In the genomic region with DNA sequence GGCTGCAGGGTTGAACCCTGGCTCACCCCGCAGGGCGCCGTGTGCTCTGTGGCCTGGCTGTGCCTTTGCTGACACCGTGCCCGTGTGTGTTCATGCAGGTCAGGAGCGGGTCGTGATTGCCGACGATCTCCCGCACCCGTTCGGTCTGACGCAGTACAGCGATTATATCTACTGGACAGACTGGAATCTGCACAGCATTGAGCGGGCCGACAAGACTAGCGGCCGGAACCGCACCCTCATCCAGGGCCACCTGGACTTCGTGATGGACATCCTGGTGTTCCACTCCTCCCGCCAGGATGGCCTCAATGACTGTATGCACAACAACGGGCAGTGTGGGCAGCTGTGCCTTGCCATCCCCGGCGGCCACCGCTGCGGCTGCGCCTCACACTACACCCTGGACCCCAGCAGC, we compare ENCODE assay signal across 15 cellular contexts. TPM values are rescaled to one million over a fixed set of nuclear protein-coding genes. Genes with fewer than 3 reads are reported as not detected.
DNase-seq lines count a peak whose midpoint lies in the region; ATAC-seq, FAIRE-seq and TF ChIP-seq lines count a peak whose summit lies in the region.
"Had no signal": no experiment of that assay in that cellular context is flagged by ENCODE, and none has a peak within 500 bp of the region (broad histone marks: within the 10 kb centered on the region; RNA-seq: fewer than 3 reads in every experiment).

No MANE protein-coding gene starts in this region.

- H4K20me1 ChIP-seq in GM23248 (ENCODE audit: insufficient read depth) (no peaks in the 10 kb centered on the region; the same call in 1 of the 2 replicates), GM12878 (ENCODE audit: control insufficient read depth, insufficient read depth) (no peaks in the 10 kb centered on the region), HepG2 (ENCODE audit: insufficient read depth, low read length) (peaks cover 3% of the 10 kb centered on the region; the same call in 1 of the 2 replicates)

- no peaks in the 10 kb centered on the region for H3K9me2 ChIP-seq in GM23248 (ENCODE audit: insufficient read depth)

- TF ChIP-seq RAD21 in GM12878 (IDR thresholded peaks at IDR 0.05; ENCODE audit: insufficient read depth, low read depth, low read length) (no peak), HepG2 (CRISPR knock-in tag; IDR thresholded peaks at IDR 0.05) (no peak)

- H3K9me3 ChIP-seq in GM23248 (ENCODE audit: low read depth) = no peaks in the 10 kb centered on the region
- H3K9me3 ChIP-seq in GM12878 (replicated peaks; ENCODE audit: control insufficient read depth, insufficient read depth, low read length) = no peaks in the 10 kb centered on the region
- H3K9me3 ChIP-seq in HepG2 (ENCODE audit: low read length) = no peaks in the 10 kb centered on the region
- H3K9me3 ChIP-seq in psoas muscle = no peaks in the 10 kb centered on the region
- H3K9me3 ChIP-seq in colonic mucosa = no peaks in the 10 kb centered on the region

- no peaks in the 10 kb centered on the region for H3F3A ChIP-seq in GM23248 (ENCODE audit: insufficient read depth)

- H3K9ac ChIP-seq in GM23248 = peak overlapping the region; percentile 8; the same call in 1 of the 2 replicates
- no peak overlapping the region for H3K9ac ChIP-seq in GM12878 (ENCODE audit: control insufficient read depth, insufficient read depth, low read length)
- no peak overlapping the region for H3K9ac ChIP-seq in HepG2 (ENCODE audit: insufficient read depth, low read depth, low read length)
- no peak overlapping the region for H3K9ac ChIP-seq in colonic mucosa (ENCODE audit: low read depth in 2 of 2, low read length in 2 of 2)

- peaks cover 4% of the 10 kb centered on the region; the same call in 1 of the 2 replicates for H3K4me1 ChIP-seq in GM23248 (ENCODE audit: insufficient read depth)
- H3K4me1 ChIP-seq in GM12878 (ENCODE audit: control insufficient read depth, insufficient read depth, low read length) = peaks cover 30% of the 10 kb centered on the region
- no peaks in the 10 kb centered on the region for H3K4me1 ChIP-seq in HepG2 (ENCODE audit: insufficient read depth, low read length)
- H3K4me1 ChIP-seq in psoas muscle = peaks cover 22% of the 10 kb centered on the region
- peaks cover 2% of the 10 kb centered on the region for H3K4me1 ChIP-seq in colonic mucosa

- RAD21 ChIA-PET in GM12878 (lab: Charles Lee; ENCODE audit: unreplicated experiment) = interaction anchor here (1.1 kb wide), 1 partner anchor 115 kb away, joined by 3 read pairs; no protein-coding TSS in a partner anchor

- H3K79me2 ChIP-seq in GM23248 (ENCODE audit: insufficient read depth) (no peaks in the 10 kb centered on the region), GM12878 (ENCODE audit: control insufficient read depth, insufficient read depth, low read length) (no peaks in the 10 kb centered on the region), HepG2 (ENCODE audit: insufficient read depth, low read length) (no peaks in the 10 kb centered on the region)

- BruUV-seq in GM12878 (replicated peaks; lab: Mats Ljungman, UMichigan) (no TSS peak), HepG2 (replicated peaks; lab: Mats Ljungman, UMichigan) (no TSS peak)

- peak overlapping the region; percentile 41; the same call in 1 of the 2 replicates for H2AFZ ChIP-seq in GM23248
- H2AFZ ChIP-seq in GM12878 (ENCODE audit: control insufficient read depth, low read depth, low read length) = no peak overlapping the region
- H2AFZ ChIP-seq in HepG2 (ENCODE audit: low read length) = no peak overlapping the region

- ATAC-seq in GM12878 (no peak), HepG2 (no peak), psoas muscle (peak in 3 of 4 donors; percentile 3 to 4 (median 3)), GM21737 (IDR thresholded peaks at IDR 0.05; ENCODE audit: unreplicated experiment) (no peak)

- POLR2A ChIA-PET in GM12878 (lab: Charles Lee) = no interaction called here
- POLR2A ChIA-PET in HepG2 (lab: Yijun Ruan, JAX) = no interaction called here

- CTCF ChIA-PET in GM12878 (lab: Yijun Ruan, JAX) (no interaction called here), HepG2 (lab: Yijun Ruan, JAX; ENCODE audit: low intra/inter-chr PET ratio, low total read pairs) (no interaction called here)

- SMC1A ChIA-PET in GM12878 (lab: Charles Lee; ENCODE audit: uncharacterized antibody, unreplicated experiment) = no interaction called here

- H3K4me3 ChIP-seq in GM23248 (no peak overlapping the region), GM12878 (no peak overlapping the region), HepG2 (replicated peaks in 1 of 3; ENCODE audit: insufficient read depth in 1 of 3, low read depth in 2 of 3, low read length in 3 of 3) (no peak overlapping the region), psoas muscle (no peak overlapping the region), colonic mucosa (no peak overlapping the region)

- no peaks in the 10 kb centered on the region for H3K36me3 ChIP-seq in GM23248 (ENCODE audit: low read depth)
- peaks cover 9 to 30% of the 10 kb centered on the region in 2 experiments; a peak in 3 of 4 replicates for H3K36me3 ChIP-seq in GM12878 (ENCODE audit: control insufficient read depth in 2 of 2, insufficient read depth in 2 of 2, low read length in 1 of 2)
- H3K36me3 ChIP-seq in HepG2 (replicated peaks in 1 of 2; ENCODE audit: control insufficient read depth in 1 of 2, insufficient read depth in 2 of 2, low read length in 2 of 2) = peaks cover 54 to 77% of the 10 kb centered on the region in 2 experiments
- peaks cover 0 to 49% of the 10 kb centered on the region in 2 donors for H3K36me3 ChIP-seq in psoas muscle (ENCODE audit: insufficient read depth in 1 of 2, low read depth in 1 of 2)
- H3K36me3 ChIP-seq in colonic mucosa = peaks cover 7% of the 10 kb centered on the region

- DNase-seq in GM23248 (no peak), GM12878 (ENCODE audit: low read depth, low spot score) (no peak), HepG2 (ENCODE audit: low spot score) (no peak), psoas muscle (no peak), Ammon's horn (ENCODE audit: low spot score) (no peak), colonic mucosa (no peak), NCI-H510A treated with DMSO at 0.1 percent for 48 hours (lab: John Stamatoyannopoulos, UW) (no peak)
- DNase-seq: ACHN; CD8-positive, alpha-beta memory T cell; H7; Kasumi-1; NCI-H187 treated with DMSO at 0.1 percent for 48 hours; NCI-H446 treated with DMSO at 0.1 percent for 48 hours; SHP77 had no signal

- FAIRE-seq in GM12878 (lab: Jason Lieb, UNC) (no peak), HepG2 (lab: Jason Lieb, UNC) (no peak)

- TF ChIP-seq CTCF in GM12878 (IDR thresholded peaks at IDR 0.05 in 2 of 3, conservative IDR thresholded peaks at IDR 0.05 in 1 of 3; ENCODE audit: control insufficient read depth in 2 of 3, extremely low read depth in 1 of 3, insufficient read depth in 1 of 3, low read depth in 3 of 3, low read length in 3 of 3) (no peak), HepG2 (CRISPR knock-in tag; IDR thresholded peaks at IDR 0.05) (no peak), psoas muscle (IDR thresholded peaks at IDR 0.05) (no peak), colonic mucosa (IDR thresholded peaks at IDR 0.05) (no peak)

- TF ChIP-seq EP300 in GM12878 (IDR thresholded peaks at IDR 0.05; ENCODE audit: borderline replicate concordance in 1 of 2, control insufficient read depth in 1 of 2, low read depth in 2 of 2, low read length in 2 of 2) (no peak), HepG2 (IDR thresholded peaks at IDR 0.05; ENCODE audit: low read depth in 2 of 2, low read length in 2 of 2) (no peak), HepG2 (CRISPR knock-in tag; IDR thresholded peaks at IDR 0.05; ENCODE audit: borderline replicate concordance) (no peak)

- H3K27me3 ChIP-seq in GM23248 (replicated peaks; ENCODE audit: insufficient read depth) (no peaks in the 10 kb centered on the region), GM12878 (replicated peaks in 1 of 2; ENCODE audit: control insufficient read depth in 2 of 2, insufficient read depth in 2 of 2, low read length in 1 of 2) (no peaks in the 10 kb centered on the region), HepG2 (ENCODE audit: control insufficient read depth in 1 of 2, insufficient read depth in 2 of 2, low read length in 2 of 2) (no peaks in the 10 kb centered on the region), psoas muscle (ENCODE audit: insufficient read depth in 3 of 3, low read length in 2 of 3) (no peaks in the 10 kb centered on the region), colonic mucosa (no peaks in the 10 kb centered on the region)

- intact Hi-C loops in GM12878 (cut with micrococcal nuclease; ENCODE audit: unreplicated experiment) (no loop called here), HepG2 (cut with micrococcal nuclease; ENCODE audit: unreplicated experiment) (no loop called here), psoas muscle (cut with DNase I) (no loop called here), colonic mucosa (cut with DNase I) (no loop called here)

- WGBS in GM23248 (ENCODE audit: low coverage in 1 of 2, low lambda C conversion rate in 2 of 2, missing lambda C conversion rate in 2 of 2), 2 experiments = 65 to 69% methylated on average over 27 of the region's 27 CpGs
- 95% methylated on average over 27 of the region's 27 CpGs for WGBS in GM12878 (ENCODE audit: insufficient coverage, insufficient replicate concordance, low lambda C conversion rate, missing lambda C conversion rate)
- WGBS in HepG2 (ENCODE audit: low lambda C conversion rate) = 98% methylated on average over 23 of the region's 27 CpGs
- WGBS in psoas muscle, 3 donors = 68 to 85% (median 72%) methylated on average over 27 of the region's 27 CpGs

- no peak for TF ChIP-seq POLR2A in GM12878 (IDR thresholded peaks at IDR 0.05; ENCODE audit: low read depth, low read length)
- TF ChIP-seq POLR2A in HepG2 (IDR thresholded peaks at IDR 0.05; ENCODE audit: insufficient read depth in 1 of 2, low read depth in 2 of 2, low read length in 2 of 2) = no peak

- in situ Hi-C loops in GM23248 (cut with MboI) (no loop called here), GM12878 (cut with MboI) (no loop called here), HepG2 (cut with HindIII; ENCODE audit: extremely low pct_ligation_motif_present, low pct_unique_long_range_greater_than_20kb) (no loop called here)

- H3K4me2 ChIP-seq in GM23248 (ENCODE audit: unreplicated experiment) = no peak overlapping the region
- H3K4me2 ChIP-seq in GM12878 (ENCODE audit: control insufficient read depth, insufficient read depth) = no peak overlapping the region
- no peak overlapping the region for H3K4me2 ChIP-seq in HepG2 (ENCODE audit: low read depth, low read length)

- H3K27ac ChIP-seq in GM23248 (peak overlapping the region; percentile 30), GM12878 (ENCODE audit: control insufficient read depth, insufficient read depth) (no peak overlapping the region; the same call in 1 of the 2 replicates), HepG2 (ENCODE audit: extremely low read length, insufficient read depth, low read length) (no peak overlapping the region), psoas muscle (peak overlapping the region; percentile 82), colonic mucosa (no peak overlapping the region)

RNA-seq across cellular contexts. Expression of gene PPP6R3, which starts 47.0 kb away (rescaled TPM):
- 71.2 and 96.0 TPM in 2 replicates for total RNA-seq in GM23248 (2014; rRNA removed; shearing (Covaris generic))
- polyA plus RNA-seq in GM23248 (2016; fragmentation: Nextera tagmentation; extraction: Ambion mirVana) = 47.5 and 47.9 TPM in 2 replicates
- total RNA-seq in GM12878 (2013; cell fraction: nucleolus; rRNA removed) = 452 and 473 TPM in 2 replicates
- 122 and 124 TPM in 2 replicates for total RNA-seq in GM12878 (2014; rRNA removed)
- 122 and 123 TPM in 2 replicates for total RNA-seq in GM12878 (2014; rRNA removed; fragmentation: Illumina TruSeq; extraction: Trizol)
- total RNA-seq in GM12878 (2021) = 93.5 and 94.5 TPM in 2 replicates
- 24.0 TPM for polyA plus RNA-seq in GM12878 (2011; ENCODE audit: low read depth)
- 70.6 and 96.9 TPM in 2 replicates for polyA plus RNA-seq in GM12878 (2011; rRNA removed)
- polyA plus RNA-seq in GM12878 (2011; cell fraction: cytosol; rRNA removed) = 33.9 and 34.0 TPM in 2 replicates
- 114 and 120 TPM in 2 replicates for polyA plus RNA-seq in GM12878 (2011; cell fraction: nucleus; rRNA removed)
- 39.9 and 44.1 TPM in 2 replicates for polyA plus RNA-seq in GM12878 (2012)
- polyA plus RNA-seq in GM12878 (2014; fragmentation: Illumina TruSeq; extraction: Trizol) = 77.6 and 80.1 TPM in 2 replicates
- polyA plus RNA-seq in GM12878 (2014; fragmentation: Nextera tagmentation; extraction: Ambion mirVana) = 10 to 100 TPM; 12.4 to 32.0 TPM
- polyA plus RNA-seq in GM12878 (2014; rRNA removed) = 57.0 and 61.7 TPM in 2 replicates
- polyA plus RNA-seq in GM12878 (2016; fragmentation: Nextera tagmentation; extraction: Ambion mirVana) = 10 to 100 TPM; 68.6 to 83.0 TPM
- 108 and 119 TPM in 2 replicates for polyA minus RNA-seq in GM12878 (2011; rRNA and poly(A)+ RNA removed)
- 45.0 and 54.5 TPM in 2 replicates for polyA minus RNA-seq in GM12878 (2011; cell fraction: cytosol; rRNA and poly(A)+ RNA removed)
- 124 and 149 TPM in 2 replicates for polyA minus RNA-seq in GM12878 (2011; cell fraction: nucleus; rRNA and poly(A)+ RNA removed)
- 83.4 and 116 TPM in 2 replicates for total RNA-seq in HepG2 (2016; rRNA removed; fragmentation: Illumina TruSeq; extraction: Trizol)
- 49.8 and 56.0 TPM in 2 replicates for total RNA-seq in HepG2 (2016; cell fraction: cytosol; rRNA removed; fragmentation: Illumina TruSeq; extraction: Trizol; ENCODE audit: low read depth)
- total RNA-seq in HepG2 (2016; cell fraction: insoluble cytoplasmic fraction; rRNA removed; fragmentation: Illumina TruSeq; extraction: Trizol) = 85.1 and 111 TPM in 2 replicates
- total RNA-seq in HepG2 (2016; cell fraction: membrane; rRNA removed; fragmentation: Illumina TruSeq; extraction: Trizol) = 37.5 and 46.3 TPM in 2 replicates
- 111 and 115 TPM in 2 replicates for total RNA-seq in HepG2 (2016; cell fraction: nucleus; rRNA removed; fragmentation: Illumina TruSeq; extraction: Trizol)
- 30.9 and 41.2 TPM in 2 replicates for polyA plus RNA-seq in HepG2 (2011; rRNA removed)
- 18.1 and 20.9 TPM in 2 replicates for polyA plus RNA-seq in HepG2 (2011; cell fraction: cytosol; rRNA removed)
- polyA plus RNA-seq in HepG2 (2011; cell fraction: nucleus; rRNA removed) = 63.6 and 74.5 TPM in 2 replicates
- polyA plus RNA-seq in HepG2 (2012) = 32.1 and 33.2 TPM in 2 replicates
- polyA plus RNA-seq in HepG2 (2016; cell fraction: cytosol; fragmentation: Illumina TruSeq; extraction: Trizol; ENCODE audit: low read depth) = 1.3 and 1.9 TPM in 2 replicates
- 58.4 and 61.6 TPM in 2 replicates for polyA plus RNA-seq in HepG2 (2016; cell fraction: insoluble cytoplasmic fraction; fragmentation: Illumina TruSeq; extraction: Trizol; ENCODE audit: low read depth)
- polyA plus RNA-seq in HepG2 (2016; cell fraction: membrane; fragmentation: Illumina TruSeq; extraction: Trizol; ENCODE audit: low read depth) = 5.5 and 6.1 TPM in 2 replicates
- polyA plus RNA-seq in HepG2 (2016; cell fraction: nucleus; fragmentation: Illumina TruSeq; extraction: Trizol; ENCODE audit: insufficient read depth, low read depth) = 79.2 and 84.2 TPM in 2 replicates
- polyA minus RNA-seq in HepG2 (2011; rRNA and poly(A)+ RNA removed; ENCODE audit: low replicate concordance) = 80.8 and 126 TPM in 2 replicates
- polyA minus RNA-seq in HepG2 (2011; cell fraction: cytosol; rRNA and poly(A)+ RNA removed) = 50.9 and 56.9 TPM in 2 replicates
- polyA minus RNA-seq in HepG2 (2011; cell fraction: nucleus; rRNA and poly(A)+ RNA removed) = 188 and 194 TPM in 2 replicates
- total RNA-seq in psoas muscle = 100 to 1,000 TPM in 1 of 4 donors, 10 to 100 TPM in 3; 58.8 to 102 (median 70.2) TPM
- polyA plus RNA-seq in psoas muscle = 10 to 100 TPM; 19.7 to 43.2 (median 26.8) TPM
- total RNA-seq in colonic mucosa = 100 to 1,000 TPM in 1 of 2 donors, 10 to 100 TPM in 1; 95.0 to 103 TPM

Comparison
In these comparisons a context has a peak if more than half of its experiments do, and no peak if none do; other contexts are left out.
1. H3K27ac ChIP-seq: peak in GM23248 (single experiment) and psoas muscle (single experiment); none in GM12878 (single experiment), HepG2 (single experiment) and colonic mucosa (single experiment).
2. ATAC-seq: peak in psoas muscle (3 of 4); none in GM12878 (single experiment), HepG2 (single experiment) and GM21737 (single experiment).